11 cellular contexts compared by ENCODE assay signal in genomic region chr7:104976966-104977636, GRCh38. TPM values are rescaled to one million over a fixed set of nuclear protein-coding genes. Genes with fewer than 3 reads are reported as not detected.
DNase-seq lines count a peak whose midpoint lies in the region; ATAC-seq and TF ChIP-seq lines count a peak whose summit lies in the region.
"Had no signal": no experiment of that assay in that cellular context is flagged by ENCODE, and none has a peak within 500 bp of the region (broad histone marks: within the 10 kb centered on the region; RNA-seq: fewer than 3 reads in every experiment).

No MANE protein-coding gene starts in this region.

- no peak overlapping the region for H3K4me3 ChIP-seq in CD4-positive, CD25-positive, alpha-beta regulatory T cell (ENCODE audit: low read depth, low read length)
- H3K4me3 ChIP-seq in fibroblast of mammary gland (ENCODE audit: control insufficient read depth, low read depth, low read length) (no peak overlapping the region), prostate gland (no peak overlapping the region)

- no peaks in the 10 kb centered on the region for H3K27me3 Mint-ChIP-seq in CD4-positive, CD25-positive, alpha-beta regulatory T cell

- DNase-seq in CD4-positive, CD25-positive, alpha-beta regulatory T cell = no peak
- DNase-seq in NCI-H524 (lab: John Stamatoyannopoulos, UW) = peak; percentile 71 to 89
- DNase-seq in fibroblast of mammary gland (ENCODE audit: low read depth) = peak; percentile 51
- no peak for DNase-seq in prostate gland (ENCODE audit: low spot score)
- no peak for DNase-seq in left colon
- DNase-seq: DMS153, T-helper 1 cell had no signal

- H3K4me3 Mint-ChIP-seq in CD4-positive, CD25-positive, alpha-beta regulatory T cell = no peak overlapping the region

- H3K9me3 Mint-ChIP-seq in CD4-positive, CD25-positive, alpha-beta regulatory T cell = no peaks in the 10 kb centered on the region

- H3K27ac Mint-ChIP-seq in CD4-positive, CD25-positive, alpha-beta regulatory T cell = peak overlapping the region; percentile 14 to 71 (median 59)

- no peaks in the 10 kb centered on the region for H3K9me3 ChIP-seq in CD4-positive, CD25-positive, alpha-beta regulatory T cell (ENCODE audit: control insufficient read depth in 2 of 2, low read length in 2 of 2)
- no peaks in the 10 kb centered on the region for H3K9me3 ChIP-seq in prostate gland

- no peak for TF ChIP-seq CTCF in fibroblast of mammary gland (conservative IDR thresholded peaks at IDR 0.05; ENCODE audit: control insufficient read depth, insufficient read depth, low read depth, low read length)
- TF ChIP-seq CTCF in prostate gland (IDR thresholded peaks at IDR 0.05) = no peak

- no peak for ATAC-seq in CD4-positive, CD25-positive, alpha-beta regulatory T cell (ENCODE audit: low read depth in 2 of 2)
- no peak for ATAC-seq in left colon
- ATAC-seq in HG03108 (IDR thresholded peaks at IDR 0.05; ENCODE audit: unreplicated experiment) = no peak
- no peak for ATAC-seq in HG02973 (IDR thresholded peaks at IDR 0.05; ENCODE audit: unreplicated experiment)
- no peak for ATAC-seq in HG02852 (IDR thresholded peaks at IDR 0.05; ENCODE audit: unreplicated experiment)

- intact Hi-C loops in prostate gland (cut with DNase I) (no loop called here), left colon (cut with DNase I, micrococcal nuclease) (no loop called here)

- no peaks in the 10 kb centered on the region for H3K27me3 ChIP-seq in CD4-positive, CD25-positive, alpha-beta regulatory T cell (ENCODE audit: control insufficient read depth, insufficient read depth, low read length)
- no peaks in the 10 kb centered on the region for H3K27me3 ChIP-seq in prostate gland (replicated peaks; ENCODE audit: insufficient read depth)

- H3K36me3 ChIP-seq in CD4-positive, CD25-positive, alpha-beta regulatory T cell (ENCODE audit: control insufficient read depth, insufficient read depth, low read length) = no peaks in the 10 kb centered on the region
- H3K36me3 ChIP-seq in prostate gland = no peaks in the 10 kb centered on the region

- H3K4me1 ChIP-seq in CD4-positive, CD25-positive, alpha-beta regulatory T cell (ENCODE audit: control insufficient read depth, insufficient read depth, low read length, poor library complexity, severe bottlenecking) = peaks cover under 1% of the 10 kb centered on the region
- peaks cover 48% of the 10 kb centered on the region for H3K4me1 ChIP-seq in prostate gland (replicated peaks)

- no peak for TF ChIP-seq POLR2A in prostate gland (IDR thresholded peaks at IDR 0.05)

- no peak overlapping the region for H3K27ac ChIP-seq in CD4-positive, CD25-positive, alpha-beta regulatory T cell (ENCODE audit: insufficient read depth, low read length, poor library complexity, severe bottlenecking)
- peak overlapping the region; percentile 73 to 80 for H3K27ac ChIP-seq in prostate gland
- H3K27ac ChIP-seq: KMS-11 had no signal

- peaks cover 3% of the 10 kb centered on the region for H3K36me3 Mint-ChIP-seq in CD4-positive, CD25-positive, alpha-beta regulatory T cell

- WGBS in prostate gland = 76% methylated on average over 3 of the region's 3 CpGs

- peaks cover 5 to 13% (median 10%) of the 10 kb centered on the region in 4 donors for H3K4me1 Mint-ChIP-seq in CD4-positive, CD25-positive, alpha-beta regulatory T cell

RNA-seq across cellular contexts. Expression of gene KMT2E, which starts 36.9 kb away (rescaled TPM):
- 360 TPM for total RNA-seq in CD4-positive, CD25-positive, alpha-beta regulatory T cell
- polyA plus RNA-seq in CD4-positive, CD25-positive, alpha-beta regulatory T cell = 100 to 1,000 TPM; 146 to 197 (median 177) TPM
- total RNA-seq in prostate gland (100 to 1,000 TPM in 1 of 2 donors, 10 to 100 TPM in 1; 83.7 to 102 TPM), left colon (100 to 1,000 TPM; 119 TPM)

Comparison
In these comparisons a context has a peak if more than half of its experiments do, and no peak if none do; other contexts are left out.
1. DNase-seq: peak in NCI-H524 (2 of 2) and fibroblast of mammary gland (single experiment); none in CD4-positive, CD25-positive, alpha-beta regulatory T cell (0 of 3), prostate gland (single experiment) and left colon (0 of 2).